20 cellular contexts compared by ENCODE assay signal in genomic region chr14:54709867-54710266, GRCh38.
DNase-seq lines count a peak whose midpoint lies in the region; ATAC-seq, FAIRE-seq and TF ChIP-seq lines count a peak whose summit lies in the region.
"Had no signal": no experiment of that assay in that cellular context is flagged by ENCODE, and none has a peak within 500 bp of the region (broad histone marks: within the 10 kb centered on the region; RNA-seq: fewer than 3 reads in every experiment).

No MANE protein-coding gene starts in this region.

- H3K4me1 ChIP-seq in cardiac muscle cell (ENCODE audit: low read depth) (peaks cover 47% of the 10 kb centered on the region), heart right ventricle (peaks cover 16 to 88% (median 63%) of the 10 kb centered on the region in 9 donors), GM12878 (ENCODE audit: control insufficient read depth, insufficient read depth, low read length) (peaks cover 25% of the 10 kb centered on the region), lower lobe of right lung (peaks cover 29% of the 10 kb centered on the region)

- no peak for DNase-seq in cardiac muscle cell (ENCODE audit: low read depth in 1 of 2, low spot score in 1 of 2)
- DNase-seq in heart right ventricle, result no peak
- no peak for DNase-seq in GM12878 (ENCODE audit: low read depth, low spot score)
- DNase-seq in lower lobe of right lung, result no peak
- DNase-seq in NCI-H1092 treated with DMSO at 0.1 percent for 48 hours (lab: John Stamatoyannopoulos, UW), result no peak
- DNase-seq in SKM-1 (lab: John Stamatoyannopoulos, UW; ENCODE audit: unreplicated experiment), result no peak
- DNase-seq in frontal cortex (ENCODE audit: low spot score in 2 of 2), result no peak
- DNase-seq: AML-193, DND-41, GOT3, HCEC 1CT, NCI-H1417, NCI-H1694 treated with DMSO at 0.1 percent for 48 hours, NCI-H2081 treated with DMSO at 0.1 percent for 48 hours, NCI-H2171 treated with DMSO at 0.1 percent for 48 hours, NCI-H446 treated with DMSO at 0.1 percent for 48 hours, NCI-H526 treated with DMSO at 0.1 percent for 48 hours, OCI-M1, Right ventricle myocardium superior had no signal

- no TSS peak for BruUV-seq in GM12878 (replicated peaks; lab: Mats Ljungman, UMichigan)

- H2AFZ ChIP-seq in GM12878 (ENCODE audit: control insufficient read depth, low read depth, low read length), result no peak overlapping the region

- TF ChIP-seq CTCF in cardiac muscle cell (IDR thresholded peaks at IDR 0.05; ENCODE audit: low read depth, low read length) (no peak), heart right ventricle (IDR thresholded peaks at IDR 0.05) (no peak), GM12878 (IDR thresholded peaks at IDR 0.05 in 2 of 3, conservative IDR thresholded peaks at IDR 0.05 in 1 of 3; ENCODE audit: control insufficient read depth in 2 of 3, extremely low read depth in 1 of 3, insufficient read depth in 1 of 3, low read depth in 3 of 3, low read length in 3 of 3) (no peak), lower lobe of right lung (IDR thresholded peaks at IDR 0.05) (no peak)

- ATAC-seq in heart right ventricle, result no peak
- no peak for ATAC-seq in GM12878
- ATAC-seq in lower lobe of right lung, result no peak

- RAD21 ChIA-PET in GM12878 (lab: Charles Lee; ENCODE audit: unreplicated experiment), result no interaction called here

- FAIRE-seq in GM12878 (lab: Jason Lieb, UNC), result no peak
- FAIRE-seq in frontal cortex (lab: Jason Lieb, UNC), result no peak
- FAIRE-seq: RCC 7860 had no signal

- in situ Hi-C loops in GM12878 (cut with MboI), result no loop called here

- H4K20me1 ChIP-seq in GM12878 (ENCODE audit: control insufficient read depth, insufficient read depth), result no peaks in the 10 kb centered on the region

- H3K4me2 ChIP-seq in GM12878 (ENCODE audit: control insufficient read depth, insufficient read depth), result no peak overlapping the region

- no peaks in the 10 kb centered on the region for H3K36me3 ChIP-seq in cardiac muscle cell
- H3K36me3 ChIP-seq in heart right ventricle, result no peaks in the 10 kb centered on the region
- H3K36me3 ChIP-seq in GM12878 (ENCODE audit: control insufficient read depth in 2 of 2, insufficient read depth in 2 of 2, low read length in 1 of 2), result no peaks in the 10 kb centered on the region
- H3K36me3 ChIP-seq in lower lobe of right lung, result no peaks in the 10 kb centered on the region

- TF ChIP-seq RAD21 in GM12878 (IDR thresholded peaks at IDR 0.05; ENCODE audit: insufficient read depth, low read depth, low read length), result no peak

- H3K4me3 ChIP-seq in cardiac muscle cell (no peak overlapping the region), heart right ventricle (no peak overlapping the region), GM12878 (no peak overlapping the region), lower lobe of right lung (no peak overlapping the region)

- no peaks in the 10 kb centered on the region for H3K79me2 ChIP-seq in GM12878 (ENCODE audit: control insufficient read depth, insufficient read depth, low read length)

- POLR2A ChIA-PET in GM12878 (lab: Charles Lee), result no interaction called here

- TF ChIP-seq EP300 in GM12878 (IDR thresholded peaks at IDR 0.05; ENCODE audit: borderline replicate concordance in 1 of 2, control insufficient read depth in 1 of 2, low read depth in 2 of 2, low read length in 2 of 2), result no peak

- no peak for TF ChIP-seq POLR2A in GM12878 (IDR thresholded peaks at IDR 0.05; ENCODE audit: low read depth, low read length)

- SMC1A ChIA-PET in GM12878 (lab: Charles Lee; ENCODE audit: uncharacterized antibody, unreplicated experiment), result interaction anchor here (1.2 to 1.5 kb wide), 2 partner anchors 40 to 47 kb away, joined by 3 to 4 read pairs; no protein-coding TSS in a partner anchor

- no peak overlapping the region for H3K9ac ChIP-seq in GM12878 (ENCODE audit: control insufficient read depth, insufficient read depth, low read length)

- H3K9me3 ChIP-seq in cardiac muscle cell (ENCODE audit: low read depth) (no peaks in the 10 kb centered on the region), heart right ventricle (no peaks in the 10 kb centered on the region), GM12878 (replicated peaks; ENCODE audit: control insufficient read depth, insufficient read depth, low read length) (no peaks in the 10 kb centered on the region; the same call in 1 of the 3 replicates), lower lobe of right lung (no peaks in the 10 kb centered on the region)

- H3K27ac ChIP-seq in cardiac muscle cell (peak overlapping the region; percentile 8), heart right ventricle (peak overlapping the region in 3 of 10 donors; percentile 30 to 86 (median 33)), GM12878 (ENCODE audit: control insufficient read depth, insufficient read depth) (peak overlapping the region; percentile 31), lower lobe of right lung (peak overlapping the region; percentile 32)

- H3K27me3 ChIP-seq in cardiac muscle cell (no peaks in the 10 kb centered on the region), heart right ventricle (no peaks in the 10 kb centered on the region), GM12878 (replicated peaks in 1 of 2; ENCODE audit: control insufficient read depth in 2 of 2, insufficient read depth in 2 of 2, low read length in 1 of 2) (no peaks in the 10 kb centered on the region), lower lobe of right lung (ENCODE audit: low read depth) (no peaks in the 10 kb centered on the region)

- intact Hi-C loops in heart right ventricle (cut with DNase I) (no loop called here), GM12878 (cut with micrococcal nuclease; ENCODE audit: unreplicated experiment) (no loop called here), lower lobe of right lung (cut with DNase I) (no loop called here)

- CTCF ChIA-PET in GM12878 (lab: Yijun Ruan, JAX), result interaction anchor here (1.7 kb wide), 1 partner anchor 64 kb away, joined by 5 read pairs; no protein-coding TSS in a partner anchor

TF ChIP-seq in GM12878, 131 proteins besides CTCF, POLR2A, EP300 and RAD21:
- TF ChIP-seq BACH1 (IDR thresholded peaks at IDR 0.05; ENCODE audit: borderline replicate concordance) (no peak), CEBPB (IDR thresholded peaks at IDR 0.05; ENCODE audit: borderline replicate concordance in 1 of 2, low read depth in 2 of 2, low read length in 2 of 2) (0 out of 4 replicates have a peak, but pooled peaks of 1 of the 2 experiments have one; percentile 52), ETV6 (conservative IDR thresholded peaks at IDR 0.05 in 1 of 2, IDR thresholded peaks at IDR 0.05 in 1 of 2; ENCODE audit: borderline replicate concordance in 1 of 2, low read depth in 1 of 2) (0 out of 4 replicates have a peak, but pooled peaks of 1 of the 2 experiments have one; percentile 2), NRF1 (conservative IDR thresholded peaks at IDR 0.05; ENCODE audit: low read depth, low read length) (no peak), MXI1 (IDR thresholded peaks at IDR 0.05; ENCODE audit: low read depth, low read length) (no peak), IRF3 (IDR thresholded peaks at IDR 0.05) (no peak)
